In the genomic region with DNA sequence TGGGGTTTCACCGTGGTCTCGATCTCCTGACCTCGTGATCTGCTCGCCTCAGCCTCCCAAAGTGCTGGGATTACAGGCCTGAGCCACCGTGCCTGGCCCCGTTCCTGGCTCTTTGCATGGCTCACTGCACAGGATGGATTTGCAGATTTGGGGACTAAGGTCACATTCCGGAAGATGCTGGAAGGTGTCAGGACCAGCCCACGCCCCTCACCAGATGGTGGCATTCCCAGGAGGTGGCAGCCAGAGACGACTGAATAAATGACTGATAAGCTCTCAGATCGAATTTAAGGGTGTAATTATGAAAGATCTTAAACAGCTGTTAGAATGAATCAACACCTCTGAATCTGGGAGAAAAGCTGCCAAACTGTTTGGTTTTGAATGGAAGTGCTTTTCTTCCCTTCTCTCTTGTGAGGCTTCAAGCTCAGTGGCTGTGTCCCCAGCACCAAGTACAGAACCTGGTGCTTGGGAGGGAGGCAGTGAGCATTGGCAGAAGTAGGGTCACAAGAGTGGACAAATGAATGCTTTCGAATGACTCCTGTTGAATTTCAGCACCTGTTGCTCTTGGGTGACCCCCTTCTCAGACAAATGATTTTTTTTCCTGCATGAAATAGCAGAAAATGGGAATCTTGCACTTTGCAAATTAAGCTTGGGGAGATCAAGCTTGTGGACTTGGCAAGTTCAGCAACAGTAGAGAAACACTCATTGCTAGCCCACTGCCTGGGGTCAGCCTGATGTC, we compare ENCODE assay signal across 26 cellular contexts.
DNase-seq lines count a peak whose midpoint lies in the region; ATAC-seq and TF ChIP-seq lines count a peak whose summit lies in the region.
"Had no signal": no experiment of that assay in that cellular context is flagged by ENCODE, and none has a peak within 500 bp of the region (broad histone marks: within the 10 kb centered on the region; RNA-seq: fewer than 3 reads in every experiment).

No MANE protein-coding gene starts in this region.

- no peak overlapping the region for H3K56ac ChIP-seq in H9 (ENCODE audit: insufficient read length, low read depth, low read length)

- H4K5ac ChIP-seq in H9 (ENCODE audit: insufficient read length, low read depth, low read length) = no peak overlapping the region

- H2BK12ac ChIP-seq in H9 (ENCODE audit: insufficient read length, low read depth, low read length) = no peak overlapping the region

- H4K8ac ChIP-seq in H9 (replicated peaks; ENCODE audit: insufficient read length, low read depth, low read length) = no peak overlapping the region

- dilution Hi-C loops in mammary epithelial cell (cut with HindIII; ENCODE audit: low sequenced_read_pairs) = no loop called here

- H3K4ac ChIP-seq in H9 (ENCODE audit: low read depth, low read length) = no peak overlapping the region

- H3K4me1 ChIP-seq in mammary epithelial cell (ENCODE audit: insufficient read depth, low read length) (peaks cover 20% of the 10 kb centered on the region), upper lobe of right lung (no peaks in the 10 kb centered on the region), H9 (ENCODE audit: insufficient read depth, low read length) (peaks cover 2% of the 10 kb centered on the region; the same call in 1 of the 2 replicates)

- H3T11ph ChIP-seq in H9 (ENCODE audit: low read length) = no peak overlapping the region

- H3K36me3 Mint-ChIP-seq in MCF 10A (ENCODE audit: insufficient read depth, unreplicated experiment) (peaks cover 63% of the 10 kb centered on the region), H9 (ENCODE audit: insufficient read depth in 1 of 3, low read depth in 3 of 3) (peaks cover 0 to 5% (median 0%) of the 10 kb centered on the region in 3 experiments; a peak in 3 of 7 replicates)

- H2BK120ac ChIP-seq in H9 (ENCODE audit: low read depth, low read length, poor library complexity, severe bottlenecking) = no peak overlapping the region

- in situ Hi-C loops in mammary epithelial cell (cut with MboI; ENCODE audit: low sequenced_read_pairs in 2 of 2) = no loop called here

- H4K20me1 ChIP-seq in mammary epithelial cell (ENCODE audit: insufficient read depth, low read length) (no peaks in the 10 kb centered on the region), H9 (ENCODE audit: control insufficient read depth, insufficient read depth, insufficient read length) (no peaks in the 10 kb centered on the region)

- POLR2A ChIA-PET in MCF 10A (lab: Yijun Ruan, JAX) = interaction anchor here (1.0 to 1.2 kb wide), 2 partner anchors 8 to 36 kb away, joined by 3 read pairs; no protein-coding TSS in a partner anchor

- DNase-seq in MCF 10A (ENCODE audit: unreplicated experiment) (no peak), mammary epithelial cell (no peak), left kidney (ENCODE audit: low read depth, low spot score) (peak; percentile 25), upper lobe of right lung (peak; percentile 52), H9 (no peak)
- DNase-seq: 8988T; activated CD8-positive, alpha-beta T cell treated with anti-CD3 and anti-CD28 coated beads, Interleukin-2, amount 10 ng/mL, durations not matched to agents 7 days and 5 days; activated gamma-delta T cell; activated naive CD8-positive, alpha-beta T cell treated with anti-CD3 and anti-CD28 coated beads, Interleukin-2, amount 50 U/mL, for 24 hours; CD4-positive, alpha-beta T cell; effector memory CD4-positive, alpha-beta T cell; foreskin keratinocyte; GOT3; Kasumi-1; NCI-H1048; NCI-H1930; NCI-H345; NK-92 treated with Interleukin-12 subunit alpha and Interleukin-12 subunit beta, amount 100 ng/mL, for 24 hours had no signal

- H3K14ac ChIP-seq in H9 (ENCODE audit: insufficient read depth, low read length) = no peak overlapping the region

- H2AFZ ChIP-seq in mammary epithelial cell (ENCODE audit: low read depth, low read length) = no peak overlapping the region
- H2AFZ ChIP-seq in H9 (ENCODE audit: low read length) = no peak overlapping the region

- peaks cover 2% of the 10 kb centered on the region for H3K36me3 ChIP-seq in mammary epithelial cell (ENCODE audit: insufficient read depth, low read length)
- H3K36me3 ChIP-seq in upper lobe of right lung = no peaks in the 10 kb centered on the region
- H3K36me3 ChIP-seq: SJCRH30 had no signal

- H3K27me3 ChIP-seq in mammary epithelial cell (ENCODE audit: insufficient read depth, low read length) = no peaks in the 10 kb centered on the region
- no peaks in the 10 kb centered on the region for H3K27me3 ChIP-seq in upper lobe of right lung
- H3K27me3 ChIP-seq in H9 (ENCODE audit: insufficient read depth, low read length) = no peaks in the 10 kb centered on the region
- H3K27me3 ChIP-seq: foreskin keratinocyte had no signal

- no peaks in the 10 kb centered on the region for H3K23me2 ChIP-seq in H9 (ENCODE audit: insufficient read length, low read depth, low read length, poor library complexity, severe bottlenecking)

- H2BK5ac ChIP-seq in H9 (ENCODE audit: insufficient read length, low read length) = no peak overlapping the region

- no peak overlapping the region for H3K4me3 Mint-ChIP-seq in MCF 10A (ENCODE audit: unreplicated experiment)
- H3K4me3 Mint-ChIP-seq in H9 = no peak overlapping the region
- H3K4me3 Mint-ChIP-seq: activated CD8-positive, alpha-beta T cell treated with anti-CD3 and anti-CD28 coated beads, Interleukin-2, amount 10 ng/mL, durations not matched to agents 7 days and 5 days; activated naive CD8-positive, alpha-beta T cell treated with anti-CD3 and anti-CD28 coated beads, Interleukin-2, amount 50 U/mL, for 24 hours; CD4-positive, alpha-beta T cell; type B pancreatic cell had no signal

- H3K4me1 Mint-ChIP-seq in MCF 10A (ENCODE audit: insufficient read depth, unreplicated experiment) = peaks cover 33% of the 10 kb centered on the region
- peaks cover 20 to 28% of the 10 kb centered on the region in 2 experiments for H3K4me1 Mint-ChIP-seq in H9

- no peak overlapping the region for H3K23ac ChIP-seq in H9 (ENCODE audit: insufficient read length, low read depth, low read length)

- H3K9me3 Mint-ChIP-seq in MCF 10A (ENCODE audit: unreplicated experiment) (no peaks in the 10 kb centered on the region), H9 (no peaks in the 10 kb centered on the region; a peak in 1 of 5 replicates)
- H3K9me3 Mint-ChIP-seq: activated naive CD8-positive, alpha-beta T cell treated with anti-CD3 and anti-CD28 coated beads, Interleukin-2, amount 50 U/mL, for 24 hours; CD4-positive, alpha-beta T cell; type B pancreatic cell had no signal

- no peak overlapping the region for H2BK20ac ChIP-seq in H9 (ENCODE audit: low read depth, low read length, poor library complexity, severe bottlenecking)

- H3K9ac ChIP-seq in mammary epithelial cell (ENCODE audit: insufficient read depth, low read length) (no peak overlapping the region), H9 (ENCODE audit: extremely low read depth, insufficient read length, low read length) (no peak overlapping the region)

- H3K79me2 ChIP-seq in mammary epithelial cell (ENCODE audit: insufficient read depth, low read length) = peaks cover 43% of the 10 kb centered on the region
- no peaks in the 10 kb centered on the region for H3K79me2 ChIP-seq in H9 (ENCODE audit: insufficient read depth, low read length)

- H3K27ac Mint-ChIP-seq in MCF 10A (ENCODE audit: low read depth, unreplicated experiment) (peak overlapping the region; percentile 12), H9 (peak overlapping the region in 1 of 3 experiments; percentile 52; a peak in 3 of 7 replicates)
- H3K27ac Mint-ChIP-seq: activated CD8-positive, alpha-beta T cell treated with anti-CD3 and anti-CD28 coated beads, Interleukin-2, amount 10 ng/mL, durations not matched to agents 7 days and 5 days; activated naive CD8-positive, alpha-beta T cell treated with anti-CD3 and anti-CD28 coated beads, Interleukin-2, amount 50 U/mL, for 24 hours; CD4-positive, alpha-beta T cell; type B pancreatic cell had no signal

- ATAC-seq in upper lobe of right lung (no peak), HG03342 (IDR thresholded peaks at IDR 0.05; ENCODE audit: unreplicated experiment) (no peak), GM19452 (IDR thresholded peaks at IDR 0.05; ENCODE audit: unreplicated experiment) (no peak)
- ATAC-seq: activated CD4-positive, CD25-positive, alpha-beta regulatory T cell treated with anti-CD3 and anti-CD28 coated beads, Interleukin-2, amount 50 U/mL, for 24 hours; activated CD8-positive, alpha-beta T cell treated with anti-CD3 and anti-CD28 coated beads, Interleukin-2, amount 10 ng/mL, durations not matched to agents 7 days and 5 days; activated naive CD8-positive, alpha-beta T cell treated with anti-CD3 and anti-CD28 coated beads, Interleukin-2, amount 50 U/mL, for 24 hours; foreskin keratinocyte had no signal

- no peak overlapping the region for H2AK5ac ChIP-seq in H9 (ENCODE audit: insufficient read length, low read length)

- intact Hi-C loops in MCF 10A (cut with micrococcal nuclease) = no loop called here
- intact Hi-C loops in mammary epithelial cell (cut with micrococcal nuclease) = no loop called here
- intact Hi-C loops in upper lobe of right lung (cut with DNase I) = no loop called here

- H3K4me2 ChIP-seq in mammary epithelial cell (ENCODE audit: insufficient read depth, low read depth, low read length) (no peak overlapping the region), H9 (ENCODE audit: insufficient read depth, insufficient read length, low read length) (no peak overlapping the region)

- 88% methylated on average over 7 of the region's 11 CpGs for WGBS in mammary epithelial cell (ENCODE audit: low coverage, missing lambda C conversion rate)
- WGBS in H9 (ENCODE audit: extremely low coverage, insufficient read length, low lambda C conversion rate) = no CpG with 5 or more reads among the region's 11 CpGs

- BruUV-seq in MCF 10A (replicated peaks; lab: Mats Ljungman, UMichigan) (no TSS peak), mammary epithelial cell (replicated peaks; lab: Mats Ljungman, UMichigan) (no TSS peak)

- CTCF ChIA-PET in MCF 10A (lab: Yijun Ruan, JAX) = interaction anchor here (1.5 to 3.1 kb wide), 2 partner anchors 27 to 35 kb away, joined by 6 to 7 read pairs; no protein-coding TSS in a partner anchor
- CTCF ChIA-PET in mammary epithelial cell (lab: Charles Lee; ENCODE audit: low non-redundant PET) = no interaction called here

- H3K79me1 ChIP-seq in H9 (ENCODE audit: insufficient read depth, low read depth, low read length, poor library complexity, severe bottlenecking) = no peaks in the 10 kb centered on the region

- H3K27me3 Mint-ChIP-seq in MCF 10A (ENCODE audit: insufficient read depth, unreplicated experiment) = no peaks in the 10 kb centered on the region
- no peaks in the 10 kb centered on the region for H3K27me3 Mint-ChIP-seq in H9 (ENCODE audit: low read depth)
- H3K27me3 Mint-ChIP-seq: type B pancreatic cell had no signal

- no peak overlapping the region for H3K27ac ChIP-seq in mammary epithelial cell (ENCODE audit: insufficient read depth, low read depth, low read length)
- H3K27ac ChIP-seq in cingulate gyrus (ENCODE audit: low read depth, low read length) = peak overlapping the region; percentile 50
- H3K27ac ChIP-seq in upper lobe of right lung = no peak overlapping the region
- no peak overlapping the region for H3K27ac ChIP-seq in H9 (ENCODE audit: insufficient read length, low read depth, low read length)
- H3K27ac ChIP-seq: foreskin keratinocyte, HL-60, SJCRH30, skin epidermis had no signal

- H4K91ac ChIP-seq in H9 (ENCODE audit: insufficient read length, low read depth, low read length) = no peak overlapping the region

- H3K9me3 ChIP-seq in mammary epithelial cell (replicated peaks; ENCODE audit: insufficient read depth, low read length) (no peaks in the 10 kb centered on the region), upper lobe of right lung (no peaks in the 10 kb centered on the region), H9 (ENCODE audit: control insufficient read depth, low read depth, low read length) (no peaks in the 10 kb centered on the region)
- H3K9me3 ChIP-seq: SJCRH30 had no signal

- H3K18ac ChIP-seq in H9 (ENCODE audit: insufficient read length, low read depth, low read length) = no peak overlapping the region

- no peak overlapping the region for H3K4me3 ChIP-seq in mammary epithelial cell (replicated peaks in 1 of 3; ENCODE audit: insufficient read depth in 1 of 3, low read depth in 2 of 3, low read length in 3 of 3)
- no peak overlapping the region for H3K4me3 ChIP-seq in upper lobe of right lung
- H3K4me3 ChIP-seq: SJCRH30, skin epidermis had no signal

- H2BK15ac ChIP-seq in H9 (ENCODE audit: low read depth, low read length) = no peak overlapping the region

- TF ChIP-seq CTCF in MCF 10A (IDR thresholded peaks at IDR 0.05; ENCODE audit: unreplicated experiment) = no peak
- TF ChIP-seq CTCF in mammary epithelial cell (conservative IDR thresholded peaks at IDR 0.05 in 1 of 2, IDR thresholded peaks at IDR 0.05 in 1 of 2; ENCODE audit: extremely low read depth in 1 of 2, insufficient read depth in 1 of 2, low read depth in 1 of 2, low read length in 2 of 2) = no peak
- no peak for TF ChIP-seq CTCF in upper lobe of right lung (IDR thresholded peaks at IDR 0.05)
- TF ChIP-seq CTCF in H9 (conservative IDR thresholded peaks at IDR 0.05) = no peak

Comparison
In these comparisons a context has a peak if more than half of its experiments do, and no peak if none do; other contexts are left out.
1. DNase-seq: peak in left kidney (single experiment) and upper lobe of right lung (single experiment); none in MCF 10A (single experiment), mammary epithelial cell (single experiment) and H9 (single experiment).